2 cellular contexts compared by ENCODE assay signal in genomic region chr3:134199240-134199639, GRCh38.
TF ChIP-seq lines count a peak whose summit lies in the region.

No MANE protein-coding gene starts in this region.

TF ChIP-seq in HepG2, 621 proteins besides CTCF, POLR2A, EP300 and RAD21 (continued from another document):
- no peak for TF ChIP-seq IKZF1 (IDR thresholded peaks at IDR 0.05)
- no peak for TF ChIP-seq NFIB (CRISPR knock-in tag; IDR thresholded peaks at IDR 0.05; ENCODE audit: borderline replicate concordance)
- TF ChIP-seq ZNF740 (CRISPR knock-in tag; IDR thresholded peaks at IDR 0.05): no peak
- TF ChIP-seq RAD51 (IDR thresholded peaks at IDR 0.05; ENCODE audit: borderline replicate concordance): no peak
- no peak for TF ChIP-seq DRAP1 (CRISPR knock-in tag; IDR thresholded peaks at IDR 0.05)
- no peak for TF ChIP-seq ZNF652 (CRISPR knock-in tag; IDR thresholded peaks at IDR 0.05; ENCODE audit: borderline replicate concordance, low read depth)
- TF ChIP-seq ZSCAN30 (CRISPR knock-in tag; IDR thresholded peaks at IDR 0.05): no peak
- no peak for TF ChIP-seq ZNF7 (CRISPR knock-in tag; IDR thresholded peaks at IDR 0.05)
- no peak for TF ChIP-seq SRSF1 (optimal IDR thresholded peaks at IDR 0.05; ENCODE audit: low read depth, low read length)
- TF ChIP-seq FOSL1 (CRISPR knock-in tag; IDR thresholded peaks at IDR 0.05; ENCODE audit: borderline replicate concordance): no peak
- no peak for TF ChIP-seq KLF9 (CRISPR knock-in tag; IDR thresholded peaks at IDR 0.05; ENCODE audit: low read depth)

TF ChIP-seq in WTC11, 78 proteins besides CTCF, POLR2A, EP300 and RAD21 (continued from another document):
- no peak for TF ChIP-seq ZNF263 (CRISPR knock-in tag; IDR thresholded peaks at IDR 0.05; ENCODE audit: low read depth)
- TF ChIP-seq TEAD1 (CRISPR knock-in tag; IDR thresholded peaks at IDR 0.05): no peak
- no peak for TF ChIP-seq FOXP1 (CRISPR knock-in tag; IDR thresholded peaks at IDR 0.05; ENCODE audit: borderline replicate concordance)
- no peak for TF ChIP-seq TEAD4 (CRISPR knock-in tag; IDR thresholded peaks at IDR 0.05)
- TF ChIP-seq NR2C2 (CRISPR knock-in tag; IDR thresholded peaks at IDR 0.05): no peak
- TF ChIP-seq GRHL2 (CRISPR knock-in tag; IDR thresholded peaks at IDR 0.05; ENCODE audit: insufficient replicate concordance, severe bottlenecking): no peak
- TF ChIP-seq PREB (CRISPR knock-in tag; IDR thresholded peaks at IDR 0.05; ENCODE audit: borderline replicate concordance): no peak
